Comparison of ENCODE assay signal across 25 cellular contexts in genomic region chr7:38940774-38941173, GRCh38. TPM values are rescaled to one million over a fixed set of nuclear protein-coding genes. Genes with fewer than 3 reads are reported as not detected.
DNase-seq lines count a peak whose midpoint lies in the region; ATAC-seq, FAIRE-seq and TF ChIP-seq lines count a peak whose summit lies in the region.
"Had no signal": no experiment of that assay in that cellular context is flagged by ENCODE, and none has a peak within 500 bp of the region (broad histone marks: within the 10 kb centered on the region; RNA-seq: fewer than 3 reads in every experiment).

No MANE protein-coding gene starts in this region.

- H2AFZ ChIP-seq in keratinocyte (ENCODE audit: control insufficient read depth, low read length) = no peak overlapping the region
- H2AFZ ChIP-seq: GM23248 had no signal

- H3K27me3 ChIP-seq in bronchial epithelial cell (ENCODE audit: control insufficient read depth, insufficient read depth, low read length) (no peaks in the 10 kb centered on the region), keratinocyte (ENCODE audit: control insufficient read depth, extremely low read depth, insufficient read depth, low read length) (no peaks in the 10 kb centered on the region), HAP-1 (ENCODE audit: low read depth) (no peaks in the 10 kb centered on the region)
- H3K27me3 ChIP-seq: BLaER1 treated with 17β-estradiol and CSF1 and Interleukin-3, amounts not matched to agents 10 nM and 100 nM had no signal

- ATAC-seq in GM21360 (IDR thresholded peaks at IDR 0.05; ENCODE audit: unreplicated experiment) = no peak
- ATAC-seq: A549, HCT116 had no signal

- no peaks in the 10 kb centered on the region for H3K36me3 ChIP-seq in bronchial epithelial cell (ENCODE audit: control insufficient read depth, insufficient read depth, low read length)
- H3K36me3 ChIP-seq in keratinocyte (ENCODE audit: control insufficient read depth in 2 of 2, extremely low read depth in 1 of 2, insufficient read depth in 2 of 2, low read length in 2 of 2) = no peaks in the 10 kb centered on the region
- H3K36me3 ChIP-seq in HAP-1 (replicated peaks) = no peaks in the 10 kb centered on the region
- H3K36me3 ChIP-seq: BE2C; BLaER1 treated with 17β-estradiol and CSF1 and Interleukin-3, amounts not matched to agents 10 nM and 100 nM had no signal

- H3K4me3 ChIP-seq in bronchial epithelial cell (ENCODE audit: low read depth, low read length) (no peak overlapping the region), keratinocyte (ENCODE audit: control insufficient read depth in 2 of 3, extremely low read depth in 1 of 3, insufficient read depth in 2 of 3, low read depth in 1 of 3, low read length in 3 of 3) (no peak overlapping the region), HAP-1 (no peak overlapping the region)
- H3K4me3 ChIP-seq: A549; BLaER1 treated with 17β-estradiol and CSF1 and Interleukin-3, amounts not matched to agents 10 nM and 100 nM; GM23248 had no signal

- in situ Hi-C loops in HAP-1 (cut with MboI; ENCODE audit: low sequenced_read_pairs) = no loop called here

- no peaks in the 10 kb centered on the region for H3K9me1 ChIP-seq in keratinocyte (ENCODE audit: control insufficient read depth, extremely low read depth, insufficient read depth, low read length)

- TF ChIP-seq CTCF in bronchial epithelial cell (IDR thresholded peaks at IDR 0.05; ENCODE audit: insufficient read depth, low read length, severe bottlenecking) = no peak
- no peak for TF ChIP-seq CTCF in keratinocyte (optimal IDR thresholded peaks at IDR 0.05 in 1 of 3, IDR thresholded peaks at IDR 0.05 in 1 of 3, conservative IDR thresholded peaks at IDR 0.05 in 1 of 3; ENCODE audit: extremely low read depth in 1 of 3, insufficient read depth in 2 of 3, low read length in 3 of 3)

- DNase-seq in NCI-H2171 treated with DMSO at 0.1 percent for 48 hours (lab: John Stamatoyannopoulos, UW) (peak; percentile 7), NCI-H2171 (lab: John Stamatoyannopoulos, UW) (no peak), bronchial epithelial cell (ENCODE audit: low read depth) (peak; percentile 59), keratinocyte (ENCODE audit: low read depth, low spot score) (peak; percentile 9), HAP-1 (ENCODE audit: low spot score in 2 of 2) (no peak)
- DNase-seq: 8988T; ACHN; AML-193; BE2C; CD4-positive, alpha-beta T cell; CD8-positive, alpha-beta memory T cell; DMS153; DND-41; GM23248; H7; HFFc6 had no signal

- no peak overlapping the region for H3K27ac ChIP-seq in keratinocyte (ENCODE audit: control insufficient read depth, insufficient read depth, low read length)
- H3K27ac ChIP-seq: A549; BLaER1 treated with 17β-estradiol and CSF1 and Interleukin-3, amounts not matched to agents 10 nM and 100 nM; GM23248 had no signal

- H3K4me2 ChIP-seq in keratinocyte (ENCODE audit: control insufficient read depth, extremely low read depth, insufficient read depth, low read depth, low read length) = no peak overlapping the region
- H3K4me2 ChIP-seq: A549 had no signal

- H4K20me1 ChIP-seq in keratinocyte (ENCODE audit: control insufficient read depth, extremely low read depth, insufficient read depth, low read length) = no peaks in the 10 kb centered on the region
- H4K20me1 ChIP-seq: BLaER1 treated with 17β-estradiol and CSF1 and Interleukin-3, amounts not matched to agents 10 nM and 100 nM had no signal

- no peak overlapping the region for H3K9ac ChIP-seq in keratinocyte (ENCODE audit: control insufficient read depth, extremely low read depth, insufficient read depth, low read length)
- H3K9ac ChIP-seq: BLaER1 treated with 17β-estradiol and CSF1 and Interleukin-3, amounts not matched to agents 10 nM and 100 nM; GM23248 had no signal

- H3K79me2 ChIP-seq in keratinocyte (ENCODE audit: control insufficient read depth, insufficient read depth, low read length) = no peaks in the 10 kb centered on the region

- H3K4me1 ChIP-seq in keratinocyte (ENCODE audit: control insufficient read depth, extremely low read depth, insufficient read depth, low read length) = no peaks in the 10 kb centered on the region
- H3K4me1 ChIP-seq in HAP-1 = no peaks in the 10 kb centered on the region
- H3K4me1 ChIP-seq: A549, BE2C had no signal

- FAIRE-seq in bronchial epithelial cell (lab: Jason Lieb, UNC) (no peak), keratinocyte (lab: Jason Lieb, UNC) (no peak)
- FAIRE-seq: A549, D721Med, G401.6, GM12892, H1 had no signal

- H3K9me3 ChIP-seq in keratinocyte (ENCODE audit: control insufficient read depth, low read depth, low read length) (no peaks in the 10 kb centered on the region), HAP-1 (no peaks in the 10 kb centered on the region)
- H3K9me3 ChIP-seq: A549, BE2C had no signal

- dilution Hi-C loops in keratinocyte (cut with MboI; ENCODE audit: extremely low pct_ligation_motif_present, low sequenced_read_pairs) = no loop called here

RNA-seq across cellular contexts. Expression of gene VPS41, which starts 31.8 kb away (rescaled TPM):
- 32.9 and 34.1 TPM in 2 replicates for total RNA-seq in bronchial epithelial cell
- polyA plus RNA-seq in keratinocyte = 22.9 to 38.1 TPM (median 24.4 TPM) in 3 replicates
- 52.1 TPM for polyA plus RNA-seq in keratinocyte (2011; ENCODE audit: low read depth)
- 17.8 and 28.3 TPM in 2 replicates for polyA plus RNA-seq in keratinocyte (2011; cell fraction: cytosol; rRNA removed)
- polyA plus RNA-seq in keratinocyte (2011; cell fraction: nucleus; rRNA removed) = 29.0 and 57.0 TPM in 2 replicates
- 33.2 and 37.7 TPM in 2 replicates for polyA plus RNA-seq in keratinocyte (2012; ENCODE audit: low replicate concordance)
- 7.2 to 47.0 TPM (median 21.8 TPM) in 3 replicates for polyA minus RNA-seq in keratinocyte
- 23.2 TPM for polyA minus RNA-seq in keratinocyte (2011; cell fraction: cytosol; rRNA and poly(A)+ RNA removed)
- 32.1 and 66.0 TPM in 2 replicates for polyA minus RNA-seq in keratinocyte (2011; cell fraction: nucleus; rRNA and poly(A)+ RNA removed)

RNA-seq across cellular contexts. Expression of gene POU6F2, which starts 36.9 kb away (rescaled TPM):
- 0.13 TPM in 1 of 2 replicates, not detected in the other for total RNA-seq in bronchial epithelial cell
- polyA plus RNA-seq in keratinocyte = not detected in 3 replicates
- not detected for polyA plus RNA-seq in keratinocyte (2011; ENCODE audit: low read depth)
- not detected in 2 replicates for polyA plus RNA-seq in keratinocyte (2011; cell fraction: cytosol; rRNA removed)
- not detected in 2 replicates for polyA plus RNA-seq in keratinocyte (2011; cell fraction: nucleus; rRNA removed)
- polyA plus RNA-seq in keratinocyte (2012; ENCODE audit: low replicate concordance) = not detected in 2 replicates
- not detected in 3 replicates for polyA minus RNA-seq in keratinocyte
- polyA minus RNA-seq in keratinocyte (2011; cell fraction: cytosol; rRNA and poly(A)+ RNA removed) = not detected
- not detected in 2 replicates for polyA minus RNA-seq in keratinocyte (2011; cell fraction: nucleus; rRNA and poly(A)+ RNA removed)
- total RNA-seq: CD4-positive, alpha-beta T cell; CD8-positive, alpha-beta memory T cell; GM23248; HFFc6 had no signal
- polyA plus RNA-seq: A549; CD14-positive monocyte; CD8-positive, alpha-beta memory T cell; GM23248 had no signal

Comparison
In these comparisons a context has a peak if more than half of its experiments do, and no peak if none do; other contexts are left out.
1. DNase-seq: peak in NCI-H2171 treated with DMSO at 0.1 percent for 48 hours (single experiment), bronchial epithelial cell (single experiment) and keratinocyte (single experiment); none in NCI-H2171 (single experiment) and HAP-1 (0 of 2).